ENCODE assay signal across 8 cellular contexts in genomic region chr4:101346562-101347266, GRCh38. TPM values are rescaled to one million over a fixed set of nuclear protein-coding genes. Genes with fewer than 3 reads are reported as not detected.
A peak's percentile ranks its signal among the peaks of the same experiment; 100 is the strongest.
DNase-seq lines count a peak whose midpoint lies in the region; ATAC-seq, FAIRE-seq and TF ChIP-seq lines count a peak whose summit lies in the region.

No MANE protein-coding gene starts in this region.

- intact Hi-C loops in colonic mucosa (cut with DNase I) (loop anchor here (10.0 kb wide), 1 partner anchor 162 kb away; no protein-coding TSS in a partner anchor), HepG2 (cut with micrococcal nuclease; ENCODE audit: unreplicated experiment) (loop anchor here (1.0 to 5.0 kb wide), 6 partner anchors 10 to 386 kb away; no protein-coding TSS in a partner anchor)

- H3K9ac ChIP-seq in colonic mucosa (ENCODE audit: low read depth in 2 of 2, low read length in 2 of 2) (peak overlapping the region; percentile 69 to 77), HepG2 (ENCODE audit: insufficient read depth, low read depth, low read length) (peak overlapping the region; percentile 80)

- peak overlapping the region; percentile 54 for H3K4me2 ChIP-seq in HepG2 (ENCODE audit: low read depth, low read length)

- H3K27ac ChIP-seq in HEK293 (ENCODE audit: extremely low read depth, low read depth, low read length) (peak overlapping the region; percentile 93), colonic mucosa (peak overlapping the region; percentile 97), HepG2 (ENCODE audit: extremely low read length, insufficient read depth, low read length) (peak overlapping the region; percentile 81)

- peak; percentile 16 for ATAC-seq in HepG2

- no peak for TF ChIP-seq CTCF in GM12875 (IDR thresholded peaks at IDR 0.05; ENCODE audit: borderline replicate concordance, insufficient read depth, low read depth, low read length)
- TF ChIP-seq CTCF in HEK293 (tag by site-specific recombination; IDR thresholded peaks at IDR 0.05): no peak
- TF ChIP-seq CTCF in colonic mucosa (IDR thresholded peaks at IDR 0.05): no peak
- no peak for TF ChIP-seq CTCF in HepG2 (CRISPR knock-in tag; IDR thresholded peaks at IDR 0.05)

- H4K20me1 ChIP-seq in HepG2 (ENCODE audit: insufficient read depth, low read length): no peaks in the 10 kb centered on the region

- peaks cover 34% of the 10 kb centered on the region for H3K79me2 ChIP-seq in HepG2 (ENCODE audit: insufficient read depth, low read length)

- TF ChIP-seq EP300 in HepG2 (IDR thresholded peaks at IDR 0.05; ENCODE audit: low read depth in 2 of 2, low read length in 2 of 2): no peak
- TF ChIP-seq EP300 in HepG2 (CRISPR knock-in tag; IDR thresholded peaks at IDR 0.05; ENCODE audit: borderline replicate concordance): no peak

- H3K4me3 ChIP-seq in GM12875 (ENCODE audit: low read depth, low read length) (peak overlapping the region; percentile 60), HEK293 (ENCODE audit: low read depth, low read length) (peak overlapping the region; percentile 79), colonic mucosa (peak overlapping the region; percentile 83), HepG2 (replicated peaks in 1 of 3; ENCODE audit: insufficient read depth in 1 of 3, low read depth in 2 of 3, low read length in 3 of 3) (peak overlapping the region; percentile 95 to 98 (median 96))

- 2% methylated on average over 18 of the region's 80 CpGs for WGBS in HepG2 (ENCODE audit: low lambda C conversion rate)

- H3K9me3 ChIP-seq in HEK293 (ENCODE audit: control insufficient read depth, insufficient read depth, low read depth, low read length) (no peaks in the 10 kb centered on the region), colonic mucosa (no peaks in the 10 kb centered on the region), HepG2 (ENCODE audit: low read length) (no peaks in the 10 kb centered on the region)

- no peak overlapping the region for H2AFZ ChIP-seq in HepG2 (ENCODE audit: low read length)

- in situ Hi-C loops in HepG2 (cut with HindIII; ENCODE audit: extremely low pct_ligation_motif_present, low pct_unique_long_range_greater_than_20kb): loop anchor here (10.0 kb wide), 1 partner anchor 152 kb away; no protein-coding TSS in a partner anchor

- no peaks in the 10 kb centered on the region for H3K27me3 ChIP-seq in colonic mucosa
- H3K27me3 ChIP-seq in HepG2 (ENCODE audit: control insufficient read depth in 1 of 2, insufficient read depth in 2 of 2, low read length in 2 of 2): no peaks in the 10 kb centered on the region; a peak in 1 of 5 replicates

- no peaks in the 10 kb centered on the region for H3K4me1 ChIP-seq in HEK293 (ENCODE audit: control insufficient read depth, insufficient read depth, low read length)
- peaks cover 4% of the 10 kb centered on the region for H3K4me1 ChIP-seq in colonic mucosa
- peaks cover 38% of the 10 kb centered on the region for H3K4me1 ChIP-seq in HepG2 (ENCODE audit: insufficient read depth, low read length)

- DNase-seq in MV-4-11 (lab: John Stamatoyannopoulos, UW) (peak; percentile 46), colonic mucosa (peak; percentile 68), HepG2 (ENCODE audit: low spot score) (peak; percentile 21), DMS79 treated with DMSO at 0.1 percent for 48 hours (lab: John Stamatoyannopoulos, UW) (no peak)
- peak; percentile 25 for DNase-seq in activated CD4-positive, CD25-positive, alpha-beta regulatory T cell treated with anti-CD3 and anti-CD28 coated beads, Interleukin-2, amount 50 U/mL, for 16 hours (ENCODE audit: low read depth, low spot score)
- DNase-seq in stimulated activated CD4-positive, alpha-beta T cell treated with anti-CD3 and anti-CD28 coated beads, Interleukin-4, amount 100 ng/mL, for 1 hour: peak; percentile 60

- POLR2A ChIA-PET in HEK293 (lab: Yijun Ruan, JAX): interaction anchor here (0.6 to 1.0 kb wide), 2 partner anchors 9 to 347 kb away, joined by 3 read pairs; no protein-coding TSS in a partner anchor
- POLR2A ChIA-PET in HepG2 (lab: Yijun Ruan, JAX): interaction anchor here (1.3 to 2.8 kb wide), 4 partner anchors 10 to 232 kb away, joined by 3 to 17 read pairs (median 7); no protein-coding TSS in a partner anchor

- FAIRE-seq in HepG2 (lab: Jason Lieb, UNC): no peak

- CTCF ChIA-PET in HEK293 (lab: Yijun Ruan, JAX) (no interaction called here), HepG2 (lab: Yijun Ruan, JAX; ENCODE audit: low intra/inter-chr PET ratio, low total read pairs) (no interaction called here)

- H3K36me3 ChIP-seq in HEK293 (ENCODE audit: control insufficient read depth in 2 of 2, insufficient read depth in 1 of 2, low read length in 2 of 2) (no peaks in the 10 kb centered on the region), colonic mucosa (no peaks in the 10 kb centered on the region), HepG2 (replicated peaks in 1 of 2; ENCODE audit: control insufficient read depth in 1 of 2, insufficient read depth in 2 of 2, low read length in 2 of 2) (no peaks in the 10 kb centered on the region)

- TSS peak; percentile 69 for BruUV-seq in HepG2 (replicated peaks; lab: Mats Ljungman, UMichigan)

- no peak for TF ChIP-seq RAD21 in HepG2 (CRISPR knock-in tag; IDR thresholded peaks at IDR 0.05)

- TF ChIP-seq POLR2A in HepG2 (IDR thresholded peaks at IDR 0.05; ENCODE audit: insufficient read depth in 1 of 2, low read depth in 2 of 2, low read length in 2 of 2): peak in 1 of 2 experiments; percentile 23; a peak in 1 of 4 replicates

TF ChIP-seq in HEK293, 187 proteins besides CTCF, POLR2A, EP300 and RAD21 (continues in another document):
- TF ChIP-seq ZNF529 (tag by site-specific recombination; IDR thresholded peaks at IDR 0.05; ENCODE audit: insufficient replicate concordance) (no peak), ZFHX2 (tag by site-specific recombination; conservative IDR thresholded peaks at IDR 0.05) (peak; percentile 42), TRIM28 (IDR thresholded peaks at IDR 0.05; ENCODE audit: borderline replicate concordance, low read length) (no peak), GLIS2 (tag by site-specific recombination; IDR thresholded peaks at IDR 0.05) (peak; percentile 51; the same call in 1 of the 2 replicates), EGR2 (tag by site-specific recombination; IDR thresholded peaks at IDR 0.05; ENCODE audit: low read depth) (peak; percentile 50; the same call in 1 of the 2 replicates), ZNF335 (tag by site-specific recombination; conservative IDR thresholded peaks at IDR 0.05) (peak; percentile 91), ZNF140 (tag by site-specific recombination; IDR thresholded peaks at IDR 0.05) (no peak), ZNF394 (tag by site-specific recombination; IDR thresholded peaks at IDR 0.05; ENCODE audit: borderline replicate concordance) (peak; percentile 59; the same call in 1 of the 2 replicates), ZNF621 (tag by site-specific recombination; IDR thresholded peaks at IDR 0.05) (no peak), TCF7L2 (IDR thresholded peaks at IDR 0.05; ENCODE audit: borderline replicate concordance, low read depth, low read length) (no peak), ZNF670 (tag by site-specific recombination; IDR thresholded peaks at IDR 0.05; ENCODE audit: low read depth) (no peak)

TF ChIP-seq in HepG2, 621 proteins besides CTCF, POLR2A, EP300 and RAD21 (continues in another document):
- TF ChIP-seq SP2 (CRISPR knock-in tag; IDR thresholded peaks at IDR 0.05) (peak; percentile 42; the same call in 1 of the 2 replicates), YEATS4 (CRISPR knock-in tag; IDR thresholded peaks at IDR 0.05; ENCODE audit: borderline replicate concordance) (peak; percentile 63), KMT2A (CRISPR knock-in tag; IDR thresholded peaks at IDR 0.05) (peak; percentile 71; the same call in 1 of the 2 replicates), ZNF263 (CRISPR knock-in tag; IDR thresholded peaks at IDR 0.05) (peak; percentile 62; the same call in 1 of the 2 replicates), ZSCAN9 (CRISPR knock-in tag; IDR thresholded peaks at IDR 0.05; ENCODE audit: borderline replicate concordance) (no peak), ZNF510 (CRISPR knock-in tag; IDR thresholded peaks at IDR 0.05; ENCODE audit: low read depth) (no peak), BRCA1 (CRISPR knock-in tag; IDR thresholded peaks at IDR 0.05) (0 out of 2 replicates have a peak, but pooled peaks have one; percentile 48), SATB2 (CRISPR knock-in tag; IDR thresholded peaks at IDR 0.05) (no peak), AGO2 (optimal IDR thresholded peaks at IDR 0.05; ENCODE audit: low read depth, low read length) (peak; percentile 74)

RNA-seq across cellular contexts. Expression of gene PPP3CA, which starts 0.6 kb away (rescaled TPM):
- total RNA-seq in colonic mucosa (10 to 100 TPM; 34.5 to 43.9 TPM), HepG2 (2016; rRNA removed; fragmentation: Illumina TruSeq; extraction: Trizol) (13.2 and 18.0 TPM in 2 replicates)
- total RNA-seq in HepG2 (2016; cell fraction: cytosol; rRNA removed; fragmentation: Illumina TruSeq; extraction: Trizol; ENCODE audit: low read depth): 1.9 and 4.1 TPM in 2 replicates
- total RNA-seq in HepG2 (2016; cell fraction: insoluble cytoplasmic fraction; rRNA removed; fragmentation: Illumina TruSeq; extraction: Trizol): 11.4 and 19.0 TPM in 2 replicates
- total RNA-seq in HepG2 (2016; cell fraction: membrane; rRNA removed; fragmentation: Illumina TruSeq; extraction: Trizol): 4.8 and 5.0 TPM in 2 replicates
- total RNA-seq in HepG2 (2016; cell fraction: nucleus; rRNA removed; fragmentation: Illumina TruSeq; extraction: Trizol): 11.6 TPM in 2 replicates
- 4.5 and 4.8 TPM in 2 replicates for polyA plus RNA-seq in HepG2 (2011; rRNA removed)
- polyA plus RNA-seq in HepG2 (2011; cell fraction: cytosol; rRNA removed): 2.5 and 3.2 TPM in 2 replicates
- polyA plus RNA-seq in HepG2 (2011; cell fraction: nucleus; rRNA removed): 2.5 and 2.8 TPM in 2 replicates
- polyA plus RNA-seq in HepG2 (2012): 11.7 and 12.9 TPM in 2 replicates
- 0.66 and 0.71 TPM in 2 replicates for polyA plus RNA-seq in HepG2 (2016; cell fraction: cytosol; fragmentation: Illumina TruSeq; extraction: Trizol; ENCODE audit: low read depth)
- 15.7 and 16.7 TPM in 2 replicates for polyA plus RNA-seq in HepG2 (2016; cell fraction: insoluble cytoplasmic fraction; fragmentation: Illumina TruSeq; extraction: Trizol; ENCODE audit: low read depth)
- polyA plus RNA-seq in HepG2 (2016; cell fraction: membrane; fragmentation: Illumina TruSeq; extraction: Trizol; ENCODE audit: low read depth): 3.2 and 3.3 TPM in 2 replicates
- 10.5 and 11.0 TPM in 2 replicates for polyA plus RNA-seq in HepG2 (2016; cell fraction: nucleus; fragmentation: Illumina TruSeq; extraction: Trizol; ENCODE audit: insufficient read depth, low read depth)
- 7.3 and 9.6 TPM in 2 replicates for polyA minus RNA-seq in HepG2 (2011; rRNA and poly(A)+ RNA removed; ENCODE audit: low replicate concordance)
- polyA minus RNA-seq in HepG2 (2011; cell fraction: cytosol; rRNA and poly(A)+ RNA removed): 13.9 and 14.4 TPM in 2 replicates
- polyA minus RNA-seq in HepG2 (2011; cell fraction: nucleus; rRNA and poly(A)+ RNA removed): 22.3 and 32.1 TPM in 2 replicates
